8 cellular contexts compared by ENCODE assay signal in the genomic region with DNA sequence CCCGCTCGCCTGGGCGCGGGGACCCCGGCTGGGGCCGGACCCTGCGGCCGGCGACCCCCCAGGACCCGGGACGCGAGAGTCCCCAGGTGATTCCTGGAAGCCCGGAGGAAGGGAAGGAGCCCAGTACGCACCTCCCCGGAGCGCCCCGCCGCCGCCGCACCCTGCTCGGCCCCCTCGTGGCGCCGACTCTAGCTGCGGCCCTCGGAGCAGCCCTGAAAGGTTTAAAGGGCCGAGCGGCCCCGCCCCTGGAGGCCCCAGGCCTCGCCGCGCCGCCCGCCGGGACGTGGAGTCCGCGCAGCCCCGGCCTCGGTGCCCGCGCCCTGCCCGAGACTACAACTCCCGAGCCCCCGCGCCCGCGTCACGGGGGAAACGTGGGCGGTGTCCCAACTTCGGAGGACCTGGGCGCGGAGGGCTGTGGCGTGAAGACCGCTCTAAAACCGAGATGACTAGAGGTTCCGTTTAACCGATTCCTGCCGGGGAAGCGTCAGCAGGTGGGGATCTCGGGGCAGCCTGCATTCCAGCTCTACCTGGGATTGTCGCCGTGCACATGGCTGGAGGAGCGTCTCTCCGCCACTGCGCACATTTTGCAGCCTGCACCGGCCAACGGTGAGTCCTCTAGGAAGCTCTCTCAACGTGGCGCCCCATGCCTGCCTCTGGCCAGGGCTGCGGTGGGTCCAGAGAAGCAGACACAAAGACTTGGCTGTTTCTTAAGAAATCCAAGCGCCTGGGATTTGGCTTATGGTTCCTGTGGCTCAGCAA. TPM values are rescaled to one million over a fixed set of nuclear protein-coding genes. Genes with fewer than 3 reads are reported as not detected.
DNase-seq lines count a peak whose midpoint lies in the region; ATAC-seq and TF ChIP-seq lines count a peak whose summit lies in the region.

A gene with protein sequence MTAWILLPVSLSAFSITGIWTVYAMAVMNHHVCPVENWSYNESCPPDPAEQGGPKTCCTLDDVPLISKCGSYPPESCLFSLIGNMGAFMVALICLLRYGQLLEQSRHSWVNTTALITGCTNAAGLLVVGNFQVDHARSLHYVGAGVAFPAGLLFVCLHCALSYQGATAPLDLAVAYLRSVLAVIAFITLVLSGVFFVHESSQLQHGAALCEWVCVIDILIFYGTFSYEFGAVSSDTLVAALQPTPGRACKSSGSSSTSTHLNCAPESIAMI (minus strand): TSS at position 223 of the 759 bp plus-strand sequence. CDS start 750 bp downstream, outside the sequence.

- no peak within 1 kb of the TSS for H2BK5ac ChIP-seq in mesendoderm (ENCODE audit: low read length)

- H2AK5ac ChIP-seq in mesendoderm (ENCODE audit: low read length) = no peak within 1 kb of the TSS

- no peak within 1 kb of the TSS for H2BK15ac ChIP-seq in mesendoderm (replicated peaks; ENCODE audit: low read depth)

- H3K4me2 ChIP-seq in mesendoderm (ENCODE audit: low read length) = peak within 1 kb of the TSS; percentile 92

- H3K27me3 ChIP-seq in CD8-positive, alpha-beta T cell (ENCODE audit: insufficient read depth, low read length) = no peaks in the 10 kb centered on the region
- no peaks in the 10 kb centered on the region for H3K27me3 ChIP-seq in endocrine pancreas (ENCODE audit: control insufficient read depth, insufficient read depth, low read length)
- H3K27me3 ChIP-seq in mesendoderm (ENCODE audit: insufficient read depth, low read length, poor library complexity) = no peaks in the 10 kb centered on the region

- peaks cover 13% of the 10 kb centered on the region for H3K79me1 ChIP-seq in mesendoderm (ENCODE audit: low read length)

- DNase-seq in CD8-positive, alpha-beta T cell = peak; percentile 71 to 93 (median 84)
- DNase-seq in NOMO-1 treated with DMSO at 0.1 percent for 48 hours (lab: John Stamatoyannopoulos, UW; ENCODE audit: unreplicated experiment) = peak; percentile 89
- DNase-seq in activated CD8-positive, alpha-beta memory T cell treated with anti-CD3 and anti-CD28 coated beads, Interleukin-2, amount 10 ng/mL, durations not matched to agents 7 days and 5 days = peak; percentile 88
- peak; percentile 91 for DNase-seq in mesendoderm
- DNase-seq in stimulated activated CD8-positive, alpha-beta memory T cell treated with anti-CD3 and anti-CD28 coated beads, Interleukin-15, amount 100 ng/mL, for 1 hour (ENCODE audit: low read depth) = peak; percentile 66

- POLR2A ChIA-PET in CD8-positive, alpha-beta T cell (lab: Charles Lee) = interaction anchor here (0.7 to 2.4 kb wide), 11 partner anchors 7 to 503 kb away, joined by 3 to 9 read pairs (median 4); a partner anchor contains a TSS

- no peaks in the 10 kb centered on the region for H3K9me3 Mint-ChIP-seq in CD8-positive, alpha-beta T cell
- H3K9me3 Mint-ChIP-seq in activated CD8-positive, alpha-beta memory T cell treated with anti-CD3 and anti-CD28 coated beads, Interleukin-2, amount 10 ng/mL, durations not matched to agents 7 days and 5 days (ENCODE audit: low read depth) = no peaks in the 10 kb centered on the region

- peak within 1 kb of the TSS; percentile 89 for H3K27ac Mint-ChIP-seq in CD8-positive, alpha-beta T cell
- no peak within 1 kb of the TSS for H3K27ac Mint-ChIP-seq in activated CD8-positive, alpha-beta memory T cell treated with anti-CD3 and anti-CD28 coated beads, Interleukin-2, amount 10 ng/mL, durations not matched to agents 7 days and 5 days

- H3K27me3 Mint-ChIP-seq in CD8-positive, alpha-beta T cell (ENCODE audit: low read depth) = no peaks in the 10 kb centered on the region
- peaks cover 2% of the 10 kb centered on the region for H3K27me3 Mint-ChIP-seq in activated CD8-positive, alpha-beta memory T cell treated with anti-CD3 and anti-CD28 coated beads, Interleukin-2, amount 10 ng/mL, durations not matched to agents 7 days and 5 days

- peaks cover 27% of the 10 kb centered on the region for H3K4me1 ChIP-seq in CD8-positive, alpha-beta T cell (ENCODE audit: insufficient read depth, low read length)
- H3K4me1 ChIP-seq in endocrine pancreas (ENCODE audit: control insufficient read depth, insufficient read depth, low read length) (no peaks in the 10 kb centered on the region), mesendoderm (ENCODE audit: control insufficient read depth, low read depth, low read length) (peaks cover 4% of the 10 kb centered on the region)

- H3K4me1 Mint-ChIP-seq in CD8-positive, alpha-beta T cell (ENCODE audit: low read depth) = peaks cover 37% of the 10 kb centered on the region
- H3K4me1 Mint-ChIP-seq in activated CD8-positive, alpha-beta memory T cell treated with anti-CD3 and anti-CD28 coated beads, Interleukin-2, amount 10 ng/mL, durations not matched to agents 7 days and 5 days = peaks cover 20% of the 10 kb centered on the region

- H3K56ac ChIP-seq in mesendoderm (ENCODE audit: low read length) = peak within 1 kb of the TSS; percentile 98

- peaks cover 32% of the 10 kb centered on the region for H3K36me3 Mint-ChIP-seq in CD8-positive, alpha-beta T cell
- H3K36me3 Mint-ChIP-seq in activated CD8-positive, alpha-beta memory T cell treated with anti-CD3 and anti-CD28 coated beads, Interleukin-2, amount 10 ng/mL, durations not matched to agents 7 days and 5 days = peaks cover 6% of the 10 kb centered on the region

- peak within 1 kb of the TSS; percentile 97 for H3K4me3 ChIP-seq in CD8-positive, alpha-beta T cell (ENCODE audit: low read depth, low read length)
- H3K4me3 ChIP-seq in endocrine pancreas (ENCODE audit: control insufficient read depth, insufficient read depth, low read length) (peak within 1 kb of the TSS; percentile 92), mesendoderm (ENCODE audit: low read length) (peak within 1 kb of the TSS; percentile 91)

- peak within 1 kb of the TSS; percentile 2 for H3K4ac ChIP-seq in mesendoderm (ENCODE audit: low read depth, low read length)

- H3K4me3 Mint-ChIP-seq in CD8-positive, alpha-beta T cell = peak within 1 kb of the TSS; percentile 91
- peak within 1 kb of the TSS; percentile 77 for H3K4me3 Mint-ChIP-seq in activated CD8-positive, alpha-beta memory T cell treated with anti-CD3 and anti-CD28 coated beads, Interleukin-2, amount 10 ng/mL, durations not matched to agents 7 days and 5 days

- H3K9ac ChIP-seq in endocrine pancreas (ENCODE audit: control insufficient read depth, insufficient read depth, low read length) = peak within 1 kb of the TSS; percentile 90
- H3K9ac ChIP-seq in mesendoderm (ENCODE audit: low read length) = peak within 1 kb of the TSS; percentile 92

- no peak within 1 kb of the TSS for H4K8ac ChIP-seq in mesendoderm (ENCODE audit: low read depth, low read length)

- peak within 1 kb of the TSS; percentile 76 for H3K23ac ChIP-seq in mesendoderm (ENCODE audit: low read length)

- H3K27ac ChIP-seq in CD8-positive, alpha-beta T cell (ENCODE audit: low read depth, low read length) = peak within 1 kb of the TSS; percentile 58
- peak within 1 kb of the TSS; percentile 43 for H3K27ac ChIP-seq in mesendoderm (ENCODE audit: low read depth, low read length)

- no peak for TF ChIP-seq CTCF in CD8-positive, alpha-beta T cell (IDR thresholded peaks at IDR 0.05)

- peaks cover 9% of the 10 kb centered on the region for H3K36me3 ChIP-seq in CD8-positive, alpha-beta T cell (ENCODE audit: insufficient read depth, low read length)
- H3K36me3 ChIP-seq in endocrine pancreas (ENCODE audit: control insufficient read depth, insufficient read depth, low read length) (no peaks in the 10 kb centered on the region), mesendoderm (ENCODE audit: control insufficient read depth, insufficient read depth, low read length) (peaks cover 4% of the 10 kb centered on the region)

- no peaks in the 10 kb centered on the region for H3K9me3 ChIP-seq in CD8-positive, alpha-beta T cell (ENCODE audit: low read length)
- H3K9me3 ChIP-seq in endocrine pancreas (ENCODE audit: control insufficient read depth, low read length) = no peaks in the 10 kb centered on the region

- intact Hi-C loops in CD8-positive, alpha-beta T cell (cut with DNase I, micrococcal nuclease) = loop anchor here (1.0 to 5.0 kb wide), 11 partner anchors 10 to 505 kb away; a partner anchor contains a TSS

- no peak within 1 kb of the TSS for H2BK120ac ChIP-seq in mesendoderm (ENCODE audit: low read depth, low read length)

- no peak within 1 kb of the TSS for H4K5ac ChIP-seq in mesendoderm (ENCODE audit: low read length)

- peak within 1 kb of the TSS; percentile 57 for H3K18ac ChIP-seq in mesendoderm (ENCODE audit: low read length)

- peak; percentile 91 for ATAC-seq in CD8-positive, alpha-beta T cell
- peak; percentile 94 for ATAC-seq in GM19397 (IDR thresholded peaks at IDR 0.05; ENCODE audit: unreplicated experiment)
- peak; percentile 87 for ATAC-seq in HG03558 (IDR thresholded peaks at IDR 0.05; ENCODE audit: extremely low read depth, unreplicated experiment)
- peak; percentile 97 for ATAC-seq in activated CD8-positive, alpha-beta memory T cell treated with anti-CD3 and anti-CD28 coated beads, Interleukin-2, amount 10 ng/mL, durations not matched to agents 7 days and 5 days

- CTCF ChIA-PET in CD8-positive, alpha-beta T cell (lab: Charles Lee) = interaction anchor here (0.8 to 1.5 kb wide), 2 partner anchors 41 to 183 kb away, joined by 3 read pairs; a partner anchor contains a TSS
- CTCF ChIA-PET in activated CD8-positive, alpha-beta memory T cell treated with anti-CD3 and anti-CD28 coated beads, Interleukin-2, amount 10 ng/mL, durations not matched to agents 7 days and 5 days (lab: Charles Lee) = interaction anchor here (1.5 kb wide), 1 partner anchor 8 kb away, joined by 3 read pairs; no protein-coding TSS in a partner anchor

- H3K79me2 ChIP-seq in mesendoderm (ENCODE audit: control insufficient read depth, insufficient read depth, low read length) = peaks cover 4% of the 10 kb centered on the region

- WGBS in mesendoderm (ENCODE audit: extremely low coverage, insufficient coverage, low lambda C conversion rate) = no CpG with 5 or more reads among the region's 73 CpGs

RNA-seq across cellular contexts. Expression of the gene that starts here (rescaled TPM):
- total RNA-seq in CD8-positive, alpha-beta T cell = 1 to 10 TPM; 5.7 to 6.0 TPM
- 1 to 10 TPM in 1 of 2 experiments, under 1 TPM in 1; 0.91 to 1.7 TPM for total RNA-seq in activated CD8-positive, alpha-beta memory T cell treated with anti-CD3 and anti-CD28 coated beads, Interleukin-2, amount 10 ng/mL, durations not matched to agents 7 days and 5 days
- 19.3 TPM for polyA plus RNA-seq in mesendoderm (2013, experiment 1 of 2)
- 18.8 TPM for polyA plus RNA-seq in mesendoderm (2013, experiment 2 of 2)

Comparison
In these comparisons a context has a peak if more than half of its experiments do, and no peak if none do; other contexts are left out.
1. Peak in every context shown above with its lines: DNase-seq, ATAC-seq, H3K4me3 ChIP-seq and H3K27ac ChIP-seq.